15 cellular contexts compared by ENCODE assay signal in the genomic region with DNA sequence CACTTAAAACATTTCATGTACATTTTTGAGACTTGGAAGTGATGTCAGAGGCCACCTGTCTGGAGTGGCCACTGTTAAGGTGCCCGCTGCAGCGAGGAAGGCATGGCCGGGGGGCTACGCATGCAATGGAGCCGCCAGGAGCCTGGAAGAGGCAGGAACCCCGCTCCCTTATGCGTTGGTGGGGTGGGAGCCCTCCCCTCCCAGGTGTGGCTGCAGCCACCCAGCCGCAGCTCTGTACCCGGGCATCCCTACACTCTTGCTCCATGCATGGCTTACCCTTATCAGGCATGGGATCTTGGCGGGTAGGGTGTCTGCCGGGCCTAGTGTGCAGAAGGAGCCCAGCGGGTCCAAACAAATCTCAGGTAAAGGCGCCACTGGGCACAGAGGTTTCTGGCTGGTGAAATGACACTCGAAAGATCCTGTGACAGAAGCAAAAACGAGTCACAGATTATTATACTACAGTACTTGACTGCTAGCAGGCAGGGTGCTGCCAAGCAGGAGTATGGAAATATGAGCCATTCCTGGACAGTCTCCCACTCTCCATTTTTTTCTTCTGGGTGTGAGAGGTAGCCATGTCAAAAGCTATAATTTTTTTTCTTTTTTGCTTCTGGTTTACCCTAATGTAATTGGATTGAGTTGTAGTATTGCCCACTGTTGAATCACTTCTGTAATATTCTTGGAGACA.
"Had no signal": no experiment of that assay in that cellular context is flagged by ENCODE, and none has a peak within 500 bp of the region (broad histone marks: within the 10 kb centered on the region; RNA-seq: fewer than 3 reads in every experiment).

No MANE protein-coding gene starts in this region.

- H3K27ac ChIP-seq: adrenal gland, esophagus muscularis mucosa, lower lobe of right lung, ovary, tibial nerve, WERI-Rb-1 had no signal

- ATAC-seq: activated CD4-positive, alpha-beta T cell treated with anti-CD3 and anti-CD28 coated beads for 36 hours; activated T-cell treated with anti-CD3 and anti-CD28 coated beads, Interleukin-2, amount 50 U/mL, for 4 hours; stimulated activated naive B cell treated with anti-CD40 and anti-IgM and Interleukin-4, amounts not matched to agents 10 μg/mL and 1 μg/mL and 100 μg/mL, for 72 hours had no signal

- H3K36me3 ChIP-seq: adrenal gland, esophagus muscularis mucosa, lower lobe of right lung, ovary, tibial nerve, WERI-Rb-1 had no signal

- H3K9me3 ChIP-seq: adrenal gland, esophagus muscularis mucosa, lower lobe of right lung, ovary, tibial nerve had no signal

- H3K4me3 ChIP-seq: adrenal gland, esophagus muscularis mucosa, lower lobe of right lung, ovary, tibial nerve had no signal

- H3K4me1 ChIP-seq: adrenal gland, esophagus muscularis mucosa, lower lobe of right lung, tibial nerve had no signal

- H3K27me3 ChIP-seq: adrenal gland, esophagus muscularis mucosa, ovary, tibial nerve had no signal

- DNase-seq: activated CD4-positive, alpha-beta memory T cell treated with anti-CD3 and anti-CD28 coated beads for 36 hours; activated CD4-positive, alpha-beta T cell treated with anti-CD3 and anti-CD28 coated beads for 36 hours; activated effector memory CD4-positive, alpha-beta T cell treated with anti-CD3 and anti-CD28 coated beads, Interleukin-2, amount 50 U/mL, for 16 hours; activated T-cell treated with anti-CD3 and anti-CD28 coated beads, Interleukin-2, amount 50 U/mL, for 4 hours; adrenal gland; caudate nucleus; cortex of kidney; effector CD4-positive, alpha-beta T cell; lower lobe of right lung; stimulated activated CD4-positive, alpha-beta T cell treated with anti-CD3 and anti-CD28 coated beads, Interleukin-4, amount 100 ng/mL, for 1 hour; stimulated activated naive B cell treated with anti-CD40 and anti-IgM and Interleukin-4, amounts not matched to agents 10 μg/mL and 1 μg/mL and 100 μg/mL, for 72 hours; WERI-Rb-1 had no signal
